ENCODE assay signal across 16 cellular contexts in the genomic region with DNA sequence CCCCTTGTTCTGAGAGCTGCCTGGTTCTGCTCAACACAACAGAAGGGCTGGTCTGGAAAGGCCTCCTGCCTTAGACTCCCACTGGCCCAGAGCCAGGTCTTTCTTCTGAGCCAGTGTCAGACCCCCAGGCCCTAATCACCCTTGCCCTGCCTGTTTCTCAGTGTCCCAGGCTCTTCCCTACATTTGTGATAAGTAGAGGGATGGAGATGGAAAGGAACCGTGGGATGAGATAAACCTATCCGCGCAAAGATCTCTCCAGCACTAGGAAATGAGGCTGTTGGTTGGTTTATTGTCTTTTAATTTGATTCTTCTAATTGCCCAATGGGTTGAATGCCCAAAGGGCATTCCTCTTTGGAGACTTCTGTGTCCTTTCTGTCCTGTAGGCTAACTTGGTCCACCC.
DNase-seq lines count a peak whose midpoint lies in the region; ATAC-seq and TF ChIP-seq lines count a peak whose summit lies in the region.
"Had no signal": no experiment of that assay in that cellular context is flagged by ENCODE, and none has a peak within 500 bp of the region (broad histone marks: within the 10 kb centered on the region; RNA-seq: fewer than 3 reads in every experiment).

No MANE protein-coding gene starts in this region.

- no peaks in the 10 kb centered on the region for H3K9me2 ChIP-seq in SK-N-SH

- 65% methylated on average over 3 of the region's 3 CpGs for WGBS in SK-N-SH (ENCODE audit: low lambda C conversion rate)

- peak overlapping the region in 1 of 2 experiments; percentile 64; a peak in 2 of 4 replicates for H3K27ac ChIP-seq in SK-N-SH (ENCODE audit: low read depth in 2 of 2, low read length in 1 of 2)
- H3K27ac ChIP-seq in BLaER1 treated with 17β-estradiol and CSF1 and Interleukin-3, amounts not matched to agents 10 nM and 100 nM, result peak overlapping the region in 7 of 11 experiments; percentile 37 to 81 (median 66); a peak in 9 of 22 replicates

- H3K4me3 ChIP-seq in SK-N-SH (ENCODE audit: low read depth in 2 of 2, low read length in 1 of 2), result no peak overlapping the region
- no peak overlapping the region for H3K4me3 ChIP-seq in BLaER1 treated with 17β-estradiol and CSF1 and Interleukin-3, amounts not matched to agents 10 nM and 100 nM
- H3K4me3 ChIP-seq: GM23338 had no signal

- DNase-seq in SK-N-SH (peak; percentile 56), islet precursor cell (peak; percentile 26), dedifferentiated amniotic fluid mesenchymal stem cell (ENCODE audit: extremely low spot score) (no peak), OCI-M1 (lab: John Stamatoyannopoulos, UW) (no peak), ureter (ENCODE audit: low spot score) (no peak)
- DNase-seq: 8988T; C1 segment of cervical spinal cord; Caco-2; CD4-positive, alpha-beta T cell; GDM1; HFFc6; IMR-90 had no signal

- no peaks in the 10 kb centered on the region for H3K36me3 ChIP-seq in SK-N-SH (replicated peaks in 1 of 2; ENCODE audit: control insufficient read depth in 1 of 2, insufficient read depth in 2 of 2, low read length in 1 of 2)
- no peaks in the 10 kb centered on the region for H3K36me3 ChIP-seq in BLaER1 treated with 17β-estradiol and CSF1 and Interleukin-3, amounts not matched to agents 10 nM and 100 nM

- 0 out of 2 replicates have a peak, but pooled peaks have one; percentile 17 for TF ChIP-seq RAD21 in SK-N-SH (IDR thresholded peaks at IDR 0.05; ENCODE audit: low read length)

- no peak for TF ChIP-seq CTCF in SK-N-SH (IDR thresholded peaks at IDR 0.05)

- no peaks in the 10 kb centered on the region for H3F3A ChIP-seq in SK-N-SH (replicated peaks; ENCODE audit: insufficient read depth)

- CTCF ChIA-PET in SK-N-SH (lab: Yijun Ruan, JAX), result no interaction called here

- H2AFZ ChIP-seq in SK-N-SH (ENCODE audit: low read depth), result no peak overlapping the region
- H2AFZ ChIP-seq: GM23338 had no signal

- no peaks in the 10 kb centered on the region for H4K20me1 ChIP-seq in SK-N-SH (ENCODE audit: insufficient read depth)
- H4K20me1 ChIP-seq in BLaER1 treated with 17β-estradiol and CSF1 and Interleukin-3, amounts not matched to agents 10 nM and 100 nM, result no peaks in the 10 kb centered on the region

- peak in 1 of 2 experiments; percentile 64; a peak in 2 of 4 replicates for TF ChIP-seq EP300 in SK-N-SH (IDR thresholded peaks at IDR 0.05; ENCODE audit: borderline replicate concordance in 1 of 2, low read depth in 1 of 2, low read length in 1 of 2)

- ATAC-seq in SK-N-SH treated with all-trans-retinoic acid at 6 μM for 48 hours, result no peak
- ATAC-seq: GM23338, HCT116 had no signal

- H3K4me1 ChIP-seq in SK-N-SH (ENCODE audit: control insufficient read depth in 1 of 2, insufficient read depth in 2 of 2, low read depth in 1 of 2, low read length in 1 of 2), result peaks cover 0 to 18% of the 10 kb centered on the region in 2 experiments; a peak in 1 of 4 replicates
- peaks cover 30 to 54% (median 40%) of the 10 kb centered on the region in 10 experiments for H3K4me1 ChIP-seq in BLaER1 treated with 17β-estradiol and CSF1 and Interleukin-3, amounts not matched to agents 10 nM and 100 nM
- H3K4me1 ChIP-seq: Caco-2 had no signal

- no peaks in the 10 kb centered on the region for H3K79me2 ChIP-seq in SK-N-SH (ENCODE audit: insufficient read depth)

- no peaks in the 10 kb centered on the region for H3K9me3 ChIP-seq in SK-N-SH
- peaks cover 0 to 14% (median 0%) of the 10 kb centered on the region in 11 experiments; a peak in 3 of 22 replicates for H3K9me3 ChIP-seq in BLaER1 treated with 17β-estradiol and CSF1 and Interleukin-3, amounts not matched to agents 10 nM and 100 nM (replicated peaks in 1 of 11)
- H3K9me3 ChIP-seq: Caco-2 had no signal

- no peak overlapping the region for H3K4me2 ChIP-seq in SK-N-SH
- H3K4me2 ChIP-seq in BLaER1 treated with 17β-estradiol and CSF1 and Interleukin-3, amounts not matched to agents 10 nM and 100 nM, result peak overlapping the region in 5 of 11 experiments; percentile 46 to 74 (median 63); a peak in 8 of 22 replicates
- H3K4me2 ChIP-seq: GM23338 had no signal

- H3K9ac ChIP-seq in SK-N-SH, result no peak overlapping the region
- 0 out of 22 replicates have a peak overlapping the region, but pooled peaks of 1 of the 11 experiments have one; percentile 57 for H3K9ac ChIP-seq in BLaER1 treated with 17β-estradiol and CSF1 and Interleukin-3, amounts not matched to agents 10 nM and 100 nM

- H3K27me3 ChIP-seq in SK-N-SH (ENCODE audit: insufficient read depth), result no peaks in the 10 kb centered on the region
- no peaks in the 10 kb centered on the region for H3K27me3 ChIP-seq in BLaER1 treated with 17β-estradiol and CSF1 and Interleukin-3, amounts not matched to agents 10 nM and 100 nM

- POLR2A ChIA-PET in SK-N-SH (lab: Yijun Ruan, JAX), result interaction anchor here (0.6 kb wide), 1 partner anchor 140 kb away, joined by 3 read pairs; no protein-coding TSS in a partner anchor

TF ChIP-seq in SK-N-SH, 30 proteins besides CTCF, POLR2A, EP300 and RAD21:
- TF ChIP-seq YY1 (IDR thresholded peaks at IDR 0.05; ENCODE audit: low read depth), result no peak
- TF ChIP-seq GATA2 (CRISPR knock-in tag; IDR thresholded peaks at IDR 0.05), result peak; percentile 70
- TF ChIP-seq CHD2 (IDR thresholded peaks at IDR 0.05; ENCODE audit: low read length, partially characterized antibody), result peak; percentile 26
- TF ChIP-seq FOXJ3 (CRISPR knock-in tag; IDR thresholded peaks at IDR 0.05), result 0 out of 2 replicates have a peak, but pooled peaks have one; percentile 29
- TF ChIP-seq JUND (IDR thresholded peaks at IDR 0.05), result no peak

TF ChIP-seq in SK-N-SH treated with all-trans-retinoic acid at 6 μM for 48 hours, 23 proteins besides CTCF, POLR2A, EP300 and RAD21 (continues in another document):
- TF ChIP-seq CSDC2 (CRISPR knock-in tag; IDR thresholded peaks at IDR 0.05), result no peak
- no peak for TF ChIP-seq ZFP3 (CRISPR knock-in tag; IDR thresholded peaks at IDR 0.05)
- TF ChIP-seq, protein P1, sequence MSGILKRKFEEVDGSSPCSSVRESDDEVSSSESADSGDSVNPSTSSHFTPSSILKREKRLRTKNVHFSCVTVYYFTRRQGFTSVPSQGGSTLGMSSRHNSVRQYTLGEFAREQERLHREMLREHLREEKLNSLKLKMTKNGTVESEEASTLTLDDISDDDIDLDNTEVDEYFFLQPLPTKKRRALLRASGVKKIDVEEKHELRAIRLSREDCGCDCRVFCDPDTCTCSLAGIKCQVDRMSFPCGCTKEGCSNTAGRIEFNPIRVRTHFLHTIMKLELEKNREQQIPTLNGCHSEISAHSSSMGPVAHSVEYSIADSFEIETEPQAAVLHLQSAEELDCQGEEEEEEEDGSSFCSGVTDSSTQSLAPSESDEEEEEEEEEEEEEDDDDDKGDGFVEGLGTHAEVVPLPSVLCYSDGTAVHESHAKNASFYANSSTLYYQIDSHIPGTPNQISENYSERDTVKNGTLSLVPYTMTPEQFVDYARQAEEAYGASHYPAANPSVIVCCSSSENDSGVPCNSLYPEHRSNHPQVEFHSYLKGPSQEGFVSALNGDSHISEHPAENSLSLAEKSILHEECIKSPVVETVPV (CRISPR knock-in tag; IDR thresholded peaks at IDR 0.05), result no peak
- TF ChIP-seq ARNTL (CRISPR knock-in tag; IDR thresholded peaks at IDR 0.05; ENCODE audit: borderline replicate concordance, low read depth), result no peak
- TF ChIP-seq BACH2 (CRISPR knock-in tag; IDR thresholded peaks at IDR 0.05; ENCODE audit: borderline replicate concordance), result no peak
- TF ChIP-seq RARB (CRISPR knock-in tag; IDR thresholded peaks at IDR 0.05), result no peak
- TF ChIP-seq ESRRG (CRISPR knock-in tag; IDR thresholded peaks at IDR 0.05), result no peak
- TF ChIP-seq, protein P2, sequence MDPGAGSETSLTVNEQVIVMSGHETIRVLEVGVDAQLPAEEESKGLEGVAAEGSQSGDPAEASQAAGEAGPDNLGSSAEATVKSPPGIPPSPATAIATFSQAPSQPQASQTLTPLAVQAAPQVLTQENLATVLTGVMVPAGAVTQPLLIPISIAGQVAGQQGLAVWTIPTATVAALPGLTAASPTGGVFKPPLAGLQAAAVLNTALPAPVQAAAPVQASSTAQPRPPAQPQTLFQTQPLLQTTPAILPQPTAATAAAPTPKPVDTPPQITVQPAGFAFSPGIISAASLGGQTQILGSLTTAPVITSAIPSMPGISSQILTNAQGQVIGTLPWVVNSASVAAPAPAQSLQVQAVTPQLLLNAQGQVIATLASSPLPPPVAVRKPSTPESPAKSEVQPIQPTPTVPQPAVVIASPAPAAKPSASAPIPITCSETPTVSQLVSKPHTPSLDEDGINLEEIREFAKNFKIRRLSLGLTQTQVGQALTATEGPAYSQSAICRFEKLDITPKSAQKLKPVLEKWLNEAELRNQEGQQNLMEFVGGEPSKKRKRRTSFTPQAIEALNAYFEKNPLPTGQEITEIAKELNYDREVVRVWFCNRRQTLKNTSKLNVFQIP (CRISPR knock-in tag; IDR thresholded peaks at IDR 0.05; ENCODE audit: borderline replicate concordance, low read depth), result no peak
- no peak for TF ChIP-seq ZNF565 (CRISPR knock-in tag; conservative IDR thresholded peaks at IDR 0.05; ENCODE audit: low read depth)
- no peak for TF ChIP-seq ISL1 (CRISPR knock-in tag; IDR thresholded peaks at IDR 0.05)
- no peak for TF ChIP-seq PPARA (CRISPR knock-in tag; IDR thresholded peaks at IDR 0.05; ENCODE audit: borderline replicate concordance)
- no peak for TF ChIP-seq ZFP30 (CRISPR knock-in tag; IDR thresholded peaks at IDR 0.05)
- no peak for TF ChIP-seq ZC3H10 (CRISPR knock-in tag; IDR thresholded peaks at IDR 0.05)
- no peak for TF ChIP-seq ZNF8 (CRISPR knock-in tag; IDR thresholded peaks at IDR 0.05)

Comparison
In these comparisons a context has a peak if more than half of its experiments do, and no peak if none do; other contexts are left out.
1. DNase-seq: peak in SK-N-SH (single experiment) and islet precursor cell (single experiment); none in dedifferentiated amniotic fluid mesenchymal stem cell (single experiment), OCI-M1 (single experiment) and ureter (single experiment).